ENCODE assay signal across 8 cellular contexts in the genomic region with DNA sequence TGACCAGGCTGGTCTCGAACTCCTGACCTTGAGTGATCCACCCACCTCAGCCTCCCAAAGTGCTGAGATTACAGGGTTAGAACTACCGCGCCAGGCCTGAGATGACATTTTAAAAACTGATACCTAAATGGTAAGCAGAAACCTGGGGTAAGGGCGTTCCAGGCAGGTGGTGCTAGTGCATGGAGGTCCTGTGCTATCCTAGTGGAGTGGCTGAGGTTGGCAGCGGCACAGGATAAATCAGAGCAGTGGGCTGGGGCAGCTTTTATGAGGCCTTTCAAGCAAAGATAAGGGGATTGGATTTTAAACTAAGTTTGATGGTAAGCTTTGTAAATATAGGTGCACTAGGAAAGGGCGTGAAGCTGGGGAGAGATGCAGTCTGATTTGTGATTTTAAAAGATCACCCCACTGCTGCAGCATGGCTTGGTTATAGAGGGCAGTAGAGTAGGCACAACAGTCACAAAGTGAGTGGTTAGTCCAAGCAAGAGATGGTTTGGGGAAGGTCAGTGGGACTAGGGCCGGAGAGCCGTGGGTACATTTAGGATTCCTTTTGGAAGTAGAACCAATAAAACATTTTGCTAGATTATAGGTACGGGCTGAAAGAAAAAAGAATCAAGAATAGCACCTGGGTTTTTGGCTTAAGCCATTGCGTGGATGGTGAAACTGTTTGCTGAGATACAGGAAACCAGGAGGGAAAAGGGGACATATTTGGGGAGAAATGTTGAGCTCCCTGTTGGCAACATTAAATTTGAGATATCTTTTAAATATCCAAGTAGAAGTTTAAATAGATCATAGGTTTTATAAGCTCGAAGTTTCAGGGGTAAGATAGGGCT.
DNase-seq lines count a peak whose midpoint lies in the region; ATAC-seq and TF ChIP-seq lines count a peak whose summit lies in the region.
"Not testable (repeated sequence)": the region's sequence is repeated elsewhere in the genome, so short reads cannot be mapped to it uniquely, and the experiment has no call there.

No MANE protein-coding gene starts in this region.

- not testable (repeated sequence) for H3K27ac ChIP-seq in CD8-positive, alpha-beta T cell (ENCODE audit: low read depth, low read length)
- H3K27ac ChIP-seq in esophagus muscularis mucosa (replicated peaks in 1 of 4): peak overlapping the region; percentile 35 to 44 (median 42)

- not testable (repeated sequence) for H3K4me3 Mint-ChIP-seq in CD8-positive, alpha-beta T cell; activated CD8-positive, alpha-beta memory T cell treated with anti-CD3 and anti-CD28 coated beads, Interleukin-2, amount 10 ng/mL, durations not matched to agents 7 days and 5 days; nephron

- not testable (repeated sequence) for H3K36me3 ChIP-seq in CD8-positive, alpha-beta T cell (ENCODE audit: insufficient read depth, low read length); esophagus muscularis mucosa

- not testable (repeated sequence) for TF ChIP-seq CTCF in CD8-positive, alpha-beta T cell (IDR thresholded peaks at IDR 0.05); esophagus muscularis mucosa (IDR thresholded peaks at IDR 0.05); nephron (IDR thresholded peaks at IDR 0.05; ENCODE audit: unreplicated experiment in 3 of 3)

- H3K36me3 Mint-ChIP-seq in CD8-positive, alpha-beta T cell; activated CD8-positive, alpha-beta memory T cell treated with anti-CD3 and anti-CD28 coated beads, Interleukin-2, amount 10 ng/mL, durations not matched to agents 7 days and 5 days; nephron (ENCODE audit: low read depth): not testable (repeated sequence)

- TF ChIP-seq EP300 in esophagus muscularis mucosa (IDR thresholded peaks at IDR 0.05): not testable (repeated sequence)

- ATAC-seq in CD8-positive, alpha-beta T cell; activated CD8-positive, alpha-beta memory T cell treated with anti-CD3 and anti-CD28 coated beads, Interleukin-2, amount 10 ng/mL, durations not matched to agents 7 days and 5 days: not testable (repeated sequence)
- ATAC-seq in GM19023 (IDR thresholded peaks at IDR 0.05; ENCODE audit: unreplicated experiment) (peak; percentile 28), GM21576 (IDR thresholded peaks at IDR 0.05; ENCODE audit: unreplicated experiment) (peak; percentile 26), HG02884 (IDR thresholded peaks at IDR 0.05; ENCODE audit: unreplicated experiment) (peak; percentile 18), HG03558 (IDR thresholded peaks at IDR 0.05; ENCODE audit: extremely low read depth, unreplicated experiment) (peak; percentile 12)

- TF ChIP-seq POLR2A in esophagus muscularis mucosa (IDR thresholded peaks at IDR 0.05; ENCODE audit: low read depth): not testable (repeated sequence)

- H3K9me3 Mint-ChIP-seq in CD8-positive, alpha-beta T cell; activated CD8-positive, alpha-beta memory T cell treated with anti-CD3 and anti-CD28 coated beads, Interleukin-2, amount 10 ng/mL, durations not matched to agents 7 days and 5 days (ENCODE audit: low read depth); nephron: not testable (repeated sequence)

- intact Hi-C loops in CD8-positive, alpha-beta T cell (cut with DNase I, micrococcal nuclease); esophagus muscularis mucosa (cut with DNase I): not testable (repeated sequence)

- CTCF ChIA-PET in CD8-positive, alpha-beta T cell (lab: Charles Lee); activated CD8-positive, alpha-beta memory T cell treated with anti-CD3 and anti-CD28 coated beads, Interleukin-2, amount 10 ng/mL, durations not matched to agents 7 days and 5 days (lab: Charles Lee): not testable (repeated sequence)

- not testable (repeated sequence) for H3K27me3 Mint-ChIP-seq in CD8-positive, alpha-beta T cell (ENCODE audit: low read depth); activated CD8-positive, alpha-beta memory T cell treated with anti-CD3 and anti-CD28 coated beads, Interleukin-2, amount 10 ng/mL, durations not matched to agents 7 days and 5 days; nephron (ENCODE audit: low read depth)

- not testable (repeated sequence) for H3K4me1 ChIP-seq in CD8-positive, alpha-beta T cell (ENCODE audit: insufficient read depth, low read length); esophagus muscularis mucosa

- H3K9me3 ChIP-seq in CD8-positive, alpha-beta T cell (ENCODE audit: low read length); esophagus muscularis mucosa: not testable (repeated sequence)

- H3K27me3 ChIP-seq in CD8-positive, alpha-beta T cell (ENCODE audit: insufficient read depth, low read length); esophagus muscularis mucosa: not testable (repeated sequence)

- not testable (repeated sequence) for H3K4me1 Mint-ChIP-seq in CD8-positive, alpha-beta T cell (ENCODE audit: low read depth)
- H3K4me1 Mint-ChIP-seq in activated CD8-positive, alpha-beta memory T cell treated with anti-CD3 and anti-CD28 coated beads, Interleukin-2, amount 10 ng/mL, durations not matched to agents 7 days and 5 days: peaks cover 14% of the 10 kb centered on the region
- H3K4me1 Mint-ChIP-seq in nephron: peaks cover 26% of the 10 kb centered on the region

- H3K4me3 ChIP-seq in CD8-positive, alpha-beta T cell (ENCODE audit: low read depth, low read length); esophagus muscularis mucosa: not testable (repeated sequence)

- H3K27ac Mint-ChIP-seq in CD8-positive, alpha-beta T cell: peak overlapping the region; percentile 76
- H3K27ac Mint-ChIP-seq in activated CD8-positive, alpha-beta memory T cell treated with anti-CD3 and anti-CD28 coated beads, Interleukin-2, amount 10 ng/mL, durations not matched to agents 7 days and 5 days: peak overlapping the region; percentile 67
- H3K27ac Mint-ChIP-seq in nephron: peak overlapping the region; percentile 65 to 88 (median 86)

- POLR2A ChIA-PET in CD8-positive, alpha-beta T cell (lab: Charles Lee): not testable (repeated sequence)

- DNase-seq in CD8-positive, alpha-beta T cell; activated CD8-positive, alpha-beta memory T cell treated with anti-CD3 and anti-CD28 coated beads, Interleukin-2, amount 10 ng/mL, durations not matched to agents 7 days and 5 days; esophagus muscularis mucosa (ENCODE audit: extremely low spot score): not testable (repeated sequence)

- WGBS in esophagus muscularis mucosa: 82% methylated on average over 11 of the region's 11 CpGs
